25 cellular contexts compared by ENCODE assay signal in the genomic region with DNA sequence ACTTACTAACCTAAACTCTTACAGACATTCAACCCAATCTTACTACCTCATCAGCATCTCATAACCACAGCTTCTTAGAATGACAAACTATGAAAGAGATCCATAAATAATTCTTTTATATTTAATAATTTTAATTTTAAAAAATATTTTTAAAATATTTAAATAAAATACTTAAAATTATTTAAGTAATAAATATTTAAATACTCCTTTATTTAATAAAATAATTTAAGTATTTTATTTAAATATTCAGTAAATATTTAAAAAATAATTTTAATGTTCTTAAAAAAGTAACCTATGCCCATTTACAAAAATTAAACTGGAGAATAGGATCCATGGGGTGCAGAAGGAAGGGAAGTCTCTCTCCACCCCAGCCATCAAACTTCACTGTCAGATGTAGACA.
"Had no signal": no experiment of that assay in that cellular context is flagged by ENCODE, and none has a peak within 500 bp of the region (broad histone marks: within the 10 kb centered on the region; RNA-seq: fewer than 3 reads in every experiment).

No MANE protein-coding gene starts in this region.

- H3K27ac Mint-ChIP-seq: mesothelial cell of epicardium; naive thymus-derived CD8-positive, alpha-beta T cell; nephron; progenitor cell of endocrine pancreas; stimulated activated naive B cell treated with anti-CD40 and anti-IgM and Interleukin-4, amounts not matched to agents 10 μg/mL and 1 μg/mL and 100 μg/mL, for 72 hours had no signal

- H3K27ac ChIP-seq: heart right ventricle, hepatocyte, left ventricle myocardium inferior, right atrium auricular region, right lobe of liver, stomach, testis, thyroid gland, transverse colon, upper lobe of right lung had no signal

- FAIRE-seq: urothelium cell line had no signal

- H3K36me3 ChIP-seq: heart right ventricle, left ventricle myocardium inferior, right atrium auricular region, right lobe of liver, stomach, thyroid gland, transverse colon, upper lobe of right lung had no signal

- DNase-seq: heart right ventricle; left ventricle myocardium inferior; mesendoderm; naive thymus-derived CD8-positive, alpha-beta T cell; nucleus accumbens; right lobe of liver; stimulated activated CD4-positive, alpha-beta T cell treated with anti-CD3 and anti-CD28 coated beads, Interleukin-12 subunit alpha, Interleukin-12 subunit beta, amount 100 ng/mL, for 4 hours; stimulated activated CD4-positive, alpha-beta T cell treated with anti-CD3 and anti-CD28 coated beads, Interleukin-15, amount 100 ng/mL, for 24 hours; stimulated activated CD4-positive, alpha-beta T cell treated with anti-CD3 and anti-CD28 coated beads, Interleukin-2, amount 100 ng/mL, for 24 hours; stimulated activated CD4-positive, alpha-beta T cell treated with anti-CD3 and anti-CD28 coated beads, Interleukin-4, amount 100 ng/mL, for 1 hour; stimulated activated naive B cell treated with anti-CD40 and anti-IgM and Interleukin-4, amounts not matched to agents 10 μg/mL and 1 μg/mL and 100 μg/mL, for 72 hours; stimulated activated naive CD8-positive, alpha-beta T cell treated with anti-CD3 and anti-CD28 coated beads, Interleukin-15, Interleukin-2, amounts not matched to agents 100 U/mL and 50 U/mL, for 24 hours; stomach; testis; thyroid gland; transverse colon; upper lobe of right lung had no signal

- H3K4me3 ChIP-seq: heart right ventricle, hepatocyte, left ventricle myocardium inferior, lung, right atrium auricular region, right lobe of liver, stomach, testis, thyroid gland, transverse colon, upper lobe of right lung had no signal

- H3K9me3 ChIP-seq: heart right ventricle, left ventricle myocardium inferior, right atrium auricular region, right lobe of liver, stomach, testis, thyroid gland, transverse colon, upper lobe of right lung had no signal

- H3K4me1 Mint-ChIP-seq: mesothelial cell of epicardium; naive thymus-derived CD8-positive, alpha-beta T cell; nephron; neural crest cell; stimulated activated naive B cell treated with anti-CD40 and anti-IgM and Interleukin-4, amounts not matched to agents 10 μg/mL and 1 μg/mL and 100 μg/mL, for 72 hours had no signal

- H3K36me3 Mint-ChIP-seq: mesothelial cell of epicardium; naive thymus-derived CD8-positive, alpha-beta T cell; stimulated activated naive B cell treated with anti-CD40 and anti-IgM and Interleukin-4, amounts not matched to agents 10 μg/mL and 1 μg/mL and 100 μg/mL, for 72 hours had no signal

- H3K4me3 Mint-ChIP-seq: mesothelial cell of epicardium; naive thymus-derived CD8-positive, alpha-beta T cell; nephron; neural crest cell; stimulated activated naive B cell treated with anti-CD40 and anti-IgM and Interleukin-4, amounts not matched to agents 10 μg/mL and 1 μg/mL and 100 μg/mL, for 72 hours had no signal

- H3K9me3 Mint-ChIP-seq: mesothelial cell of epicardium; naive thymus-derived CD8-positive, alpha-beta T cell; nephron; neural crest cell; stimulated activated naive B cell treated with anti-CD40 and anti-IgM and Interleukin-4, amounts not matched to agents 10 μg/mL and 1 μg/mL and 100 μg/mL, for 72 hours had no signal

- H3K4me1 ChIP-seq: heart right ventricle, left ventricle myocardium inferior, right atrium auricular region, right lobe of liver, stomach, testis, thyroid gland, upper lobe of right lung had no signal

- ATAC-seq: heart right ventricle; naive thymus-derived CD8-positive, alpha-beta T cell; right lobe of liver; stimulated activated naive B cell treated with anti-CD40 and anti-IgM and Interleukin-4, amounts not matched to agents 10 μg/mL and 1 μg/mL and 100 μg/mL, for 72 hours; stimulated activated naive CD8-positive, alpha-beta T cell treated with anti-CD3 and anti-CD28 coated beads, Interleukin-15, Interleukin-2, amounts not matched to agents 100 U/mL and 50 U/mL, for 24 hours; upper lobe of right lung had no signal

- H3K27me3 ChIP-seq: heart right ventricle, right atrium auricular region, right lobe of liver, stomach, testis, thyroid gland, transverse colon, upper lobe of right lung had no signal
